Comparison of ENCODE assay signal across 9 cellular contexts in the genomic region with DNA sequence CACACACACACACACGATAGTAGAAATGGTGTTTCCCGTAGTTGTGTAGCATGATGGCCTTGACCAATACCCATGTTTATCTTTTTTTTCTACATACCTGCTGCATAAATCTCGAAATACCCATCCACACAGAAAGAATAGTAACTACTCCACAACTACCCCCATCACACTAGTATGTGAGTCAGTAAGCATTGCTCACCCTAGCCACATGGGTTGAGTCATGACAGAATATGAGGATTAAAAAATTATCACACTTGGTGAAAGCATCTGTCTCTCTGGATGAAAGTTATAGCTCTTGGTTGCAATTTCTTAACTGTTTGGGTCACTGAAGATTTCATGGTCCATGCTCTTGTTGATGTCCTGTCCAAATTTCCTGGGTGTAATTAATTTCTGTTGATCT.
DNase-seq lines count a peak whose midpoint lies in the region; ATAC-seq and TF ChIP-seq lines count a peak whose summit lies in the region.
"Had no signal": no experiment of that assay in that cellular context is flagged by ENCODE, and none has a peak within 500 bp of the region (broad histone marks: within the 10 kb centered on the region; RNA-seq: fewer than 3 reads in every experiment).

No MANE protein-coding gene starts in this region.

- no peak overlapping the region for H3K4ac ChIP-seq in trophoblast cell (ENCODE audit: low read depth, low read length)

- DNase-seq in activated CD4-positive, alpha-beta T cell treated with anti-CD3 and anti-CD28 coated beads for 48 hours: peak; percentile 38
- no peak for DNase-seq in activated CD4-positive, alpha-beta T cell treated with anti-CD3 and anti-CD28 coated beads, Interleukin-2, amount 50 U/mL, for 4 hours
- DNase-seq in HPDE6-E6E7 (ENCODE audit: extremely low spot score): peak; percentile 71
- DNase-seq in cardiac fibroblast (ENCODE audit: low read depth in 2 of 2): peak; percentile 46 to 77
- DNase-seq in trophoblast cell: peak; percentile 38 to 65
- DNase-seq: NCI-H1417 treated with DMSO at 0.1 percent for 48 hours had no signal

- H3K79me1 ChIP-seq in trophoblast cell (ENCODE audit: low read length): no peaks in the 10 kb centered on the region

- no peak overlapping the region for H2BK120ac ChIP-seq in trophoblast cell (ENCODE audit: insufficient read depth, low read length, poor library complexity)

- no peak overlapping the region for H3K4me3 ChIP-seq in cardiac fibroblast (replicated peaks in 1 of 2; ENCODE audit: low read depth in 2 of 2, low read length in 2 of 2)
- H3K4me3 ChIP-seq in trophoblast cell (ENCODE audit: low read depth, low read length): no peak overlapping the region

- H3K18ac ChIP-seq in trophoblast cell (ENCODE audit: low read length): no peak overlapping the region

- H2AFZ ChIP-seq in trophoblast cell (ENCODE audit: insufficient read depth, low read length, poor library complexity): no peak overlapping the region

- no peaks in the 10 kb centered on the region for H3K27me3 ChIP-seq in trophoblast cell (ENCODE audit: insufficient read depth, low read length)

- H3K9ac ChIP-seq in trophoblast cell (ENCODE audit: low read length): no peak overlapping the region

- no peaks in the 10 kb centered on the region for H3K4me1 ChIP-seq in trophoblast cell (ENCODE audit: control insufficient read depth in 1 of 2, insufficient read depth in 2 of 2, low read length in 2 of 2)

- H3K23ac ChIP-seq in trophoblast cell (ENCODE audit: low read length): no peak overlapping the region

- H2BK12ac ChIP-seq in trophoblast cell (ENCODE audit: low read length): no peak overlapping the region

- H2BK5ac ChIP-seq in trophoblast cell (ENCODE audit: low read depth, low read length, poor library complexity): no peak overlapping the region

- no peak overlapping the region for H3K14ac ChIP-seq in trophoblast cell (ENCODE audit: low read length)

- no peaks in the 10 kb centered on the region for H3K9me3 ChIP-seq in trophoblast cell (ENCODE audit: insufficient read depth, low read depth, low read length)

- H3K4me2 ChIP-seq in trophoblast cell (ENCODE audit: low read length): no peak overlapping the region

- no peak overlapping the region for H2AK5ac ChIP-seq in trophoblast cell (ENCODE audit: low read length)

- no peak for TF ChIP-seq CTCF in cardiac fibroblast (IDR thresholded peaks at IDR 0.05; ENCODE audit: low read depth, low read length)

- ATAC-seq in GM18502 (IDR thresholded peaks at IDR 0.05; ENCODE audit: poor library complexity, unreplicated experiment) (no peak), GM18505 (IDR thresholded peaks at IDR 0.05; ENCODE audit: unreplicated experiment) (no peak), GM18520 (IDR thresholded peaks at IDR 0.05; ENCODE audit: unreplicated experiment) (no peak)

- H3K27ac ChIP-seq in trophoblast cell (ENCODE audit: low read depth, low read length): no peak overlapping the region

- no peak for TF ChIP-seq POLR2A in GM18505 (IDR thresholded peaks at IDR 0.05; ENCODE audit: borderline replicate concordance, extremely low read depth, insufficient read depth, insufficient read length)

- no CpG with 5 or more reads among the region's 3 CpGs for WGBS in trophoblast cell (ENCODE audit: extremely low coverage, insufficient coverage, insufficient read length)

- no peak overlapping the region for H4K12ac ChIP-seq in trophoblast cell (ENCODE audit: low read depth, low read length)

- H3K79me2 ChIP-seq in trophoblast cell (ENCODE audit: control insufficient read depth, insufficient read depth, low read length, poor library complexity): no peaks in the 10 kb centered on the region

- no peaks in the 10 kb centered on the region for H3K36me3 ChIP-seq in trophoblast cell (ENCODE audit: control insufficient read depth in 1 of 2, insufficient read depth in 2 of 2, low read length in 2 of 2)

- H4K91ac ChIP-seq in trophoblast cell (ENCODE audit: low read depth, low read length): no peak overlapping the region

- H4K8ac ChIP-seq in trophoblast cell (ENCODE audit: low read depth, low read length): no peak overlapping the region

Comparison
In these comparisons a context has a peak if more than half of its experiments do, and no peak if none do; other contexts are left out.
1. DNase-seq: peak in activated CD4-positive, alpha-beta T cell treated with anti-CD3 and anti-CD28 coated beads for 48 hours (single experiment), HPDE6-E6E7 (single experiment), cardiac fibroblast (2 of 2) and trophoblast cell (2 of 2); none in activated CD4-positive, alpha-beta T cell treated with anti-CD3 and anti-CD28 coated beads, Interleukin-2, amount 50 U/mL, for 4 hours (0 of 2).